In the genomic region with DNA sequence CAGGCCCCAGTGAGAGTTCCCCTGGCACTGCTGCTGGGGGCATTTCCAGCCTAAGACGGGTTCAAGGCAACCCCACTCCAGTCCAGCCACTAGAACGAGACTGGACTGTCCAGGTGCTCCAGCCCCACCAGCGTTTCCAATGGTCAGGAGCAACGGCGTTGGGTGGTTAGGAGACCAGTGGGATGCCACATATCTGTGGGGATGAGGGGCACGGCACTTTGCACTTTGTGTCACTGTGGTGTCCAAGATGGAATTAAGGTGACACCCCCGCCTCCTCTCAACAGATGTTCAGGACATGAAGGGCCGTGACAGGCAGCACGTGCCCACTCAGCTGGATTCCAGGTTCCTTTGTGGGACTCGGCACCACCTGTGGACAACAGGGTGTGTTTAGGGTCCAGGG, we compare ENCODE assay signal across 30 cellular contexts.
"Had no signal": no experiment of that assay in that cellular context is flagged by ENCODE, and none has a peak within 500 bp of the region (broad histone marks: within the 10 kb centered on the region; RNA-seq: fewer than 3 reads in every experiment).

No MANE protein-coding gene starts in this region.

- H3K9me3 ChIP-seq: adrenal gland, body of pancreas, esophagus squamous epithelium, gastroesophageal sphincter had no signal

- H3K36me3 ChIP-seq: adrenal gland, cardiac muscle cell, esophagus squamous epithelium, gastroesophageal sphincter had no signal

- H3K4me3 ChIP-seq: adrenal gland, body of pancreas, cardiac muscle cell, coronary artery, dorsolateral prefrontal cortex, esophagus squamous epithelium, gastroesophageal sphincter had no signal

- DNase-seq: activated CD4-positive, alpha-beta memory T cell treated with anti-CD3 and anti-CD28 coated beads for 36 hours; activated CD4-positive, alpha-beta T cell treated with anti-CD3 and anti-CD28 coated beads for 36 hours; activated CD4-positive, alpha-beta T cell treated with anti-CD3 and anti-CD28 coated beads, Interleukin-2, amount 10 ng/mL, durations not matched to agents 24 days and 14 days; activated CD4-positive, CD25-positive, alpha-beta regulatory T cell; activated CD4-positive, CD25-positive, alpha-beta regulatory T cell treated with anti-CD3 and anti-CD28 coated beads, Interleukin-2, amount 50 U/mL, for 72 hours; activated CD8-positive, alpha-beta memory T cell treated with anti-CD3 and anti-CD28 coated beads, Interleukin-2, amount 10 ng/mL, durations not matched to agents 7 days and 5 days; activated CD8-positive, alpha-beta memory T cell treated with anti-CD3 and anti-CD28 coated beads, Interleukin-2, amount 50 U/mL, for 4 hours; activated CD8-positive, alpha-beta T cell treated with anti-CD3 and anti-CD28 coated beads, Interleukin-2, amount 10 ng/mL, durations not matched to agents 7 days and 5 days; activated effector memory CD4-positive, alpha-beta T cell treated with anti-CD3 and anti-CD28 coated beads, Interleukin-2, amount 50 U/mL, for 16 hours; activated naive CD4-positive, alpha-beta T cell treated with anti-CD3 and anti-CD28 coated beads for 36 hours; activated naive CD8-positive, alpha-beta T cell treated with anti-CD3 and anti-CD28 coated beads for 36 hours; activated naive CD8-positive, alpha-beta T cell treated with anti-CD3 and anti-CD28 coated beads, Interleukin-2, amount 50 U/mL, for 24 hours; activated T-cell treated with anti-CD3 and anti-CD28 coated beads, Interleukin-2, amount 50 U/mL, for 1 hour; activated T-cell treated with anti-CD3 and anti-CD28 coated beads, Interleukin-2, amount 50 U/mL, for 48 hours; amygdala; aorta; body of pancreas; dorsolateral prefrontal cortex; effector CD4-positive, alpha-beta T cell; effector memory CD8-positive, alpha-beta T cell; esophagus squamous epithelium; foreskin melanocyte; T-helper 2 cell had no signal

- H3K27ac ChIP-seq: adrenal gland, body of pancreas, cardiac muscle cell, coronary artery, epithelial cell of prostate, esophagus squamous epithelium, gastroesophageal sphincter had no signal

- H3K4me1 ChIP-seq: adrenal gland, esophagus squamous epithelium, gastroesophageal sphincter had no signal

- H3K27me3 ChIP-seq: adrenal gland, body of pancreas, dorsolateral prefrontal cortex had no signal

- FAIRE-seq: endometrium, endothelial cell of umbilical vein had no signal
